ENCODE assay signal across 11 cellular contexts in genomic region chr17:57645950-57646686, GRCh38.
DNase-seq lines count a peak whose midpoint lies in the region; ATAC-seq and TF ChIP-seq lines count a peak whose summit lies in the region.
"Had no signal": no experiment of that assay in that cellular context is flagged by ENCODE, and none has a peak within 500 bp of the region (broad histone marks: within the 10 kb centered on the region; RNA-seq: fewer than 3 reads in every experiment).

No MANE protein-coding gene starts in this region.

- POLR2A ChIA-PET in CD8-positive, alpha-beta T cell (lab: Charles Lee) = no interaction called here
- POLR2A ChIA-PET in activated B cell treated with CpG ODN at 0.5 μM for 24 hours (lab: Charles Lee) = interaction anchor here (0.6 to 0.7 kb wide), 3 partner anchors 48 to 388 kb away, joined by 3 to 14 read pairs (median 6); no protein-coding TSS in a partner anchor

- H3K27me3 ChIP-seq in CD8-positive, alpha-beta T cell (ENCODE audit: insufficient read depth, low read length) = no peaks in the 10 kb centered on the region
- H3K27me3 ChIP-seq in prostate gland (replicated peaks; ENCODE audit: insufficient read depth) = no peaks in the 10 kb centered on the region

- WGBS in prostate gland = 94% methylated on average over 6 of the region's 6 CpGs

- no peak for TF ChIP-seq POLR2A in prostate gland (IDR thresholded peaks at IDR 0.05)

- no peak for DNase-seq in CD8-positive, alpha-beta T cell
- DNase-seq in HFFc6 = peak; percentile 10
- DNase-seq in activated B cell treated with CpG ODN at 0.5 μM for 24 hours = no peak
- peak; percentile 11 for DNase-seq in kidney tubule cell (ENCODE audit: low spot score)
- DNase-seq in prostate gland (ENCODE audit: low spot score) = no peak
- DNase-seq: amniotic stem cell, MM.1S had no signal

- H3K9me3 ChIP-seq in CD8-positive, alpha-beta T cell (ENCODE audit: low read length) = no peaks in the 10 kb centered on the region
- H3K9me3 ChIP-seq in prostate gland = no peaks in the 10 kb centered on the region

- intact Hi-C loops in CD8-positive, alpha-beta T cell (cut with DNase I, micrococcal nuclease) = no loop called here
- intact Hi-C loops in activated B cell treated with CpG ODN at 0.5 μM for 24 hours (cut with micrococcal nuclease) = no loop called here
- intact Hi-C loops in prostate gland (cut with DNase I) = no loop called here

- H3K27ac ChIP-seq in CD8-positive, alpha-beta T cell (ENCODE audit: low read depth, low read length) = no peak overlapping the region
- no peak overlapping the region for H3K27ac ChIP-seq in prostate gland

- peak overlapping the region; percentile 60 for H3K27ac Mint-ChIP-seq in CD8-positive, alpha-beta T cell
- no peak overlapping the region for H3K27ac Mint-ChIP-seq in HFFc6
- H3K27ac Mint-ChIP-seq in activated B cell treated with CpG ODN at 0.5 μM for 24 hours = no peak overlapping the region
- H3K27ac Mint-ChIP-seq: dendritic cell treated with granulocyte-macrophage colony-stimulating factor and Interleukin-4, amounts not matched to agents 40 ng/mL and 50 ng/mL, for 4 days had no signal

- H3K27me3 Mint-ChIP-seq in CD8-positive, alpha-beta T cell (ENCODE audit: low read depth) = no peaks in the 10 kb centered on the region
- H3K27me3 Mint-ChIP-seq in HFFc6 (ENCODE audit: insufficient read depth) (peaks cover 2% of the 10 kb centered on the region; the same call in 1 of the 2 replicates), activated B cell treated with CpG ODN at 0.5 μM for 24 hours (no peaks in the 10 kb centered on the region)
- H3K27me3 Mint-ChIP-seq: dendritic cell treated with granulocyte-macrophage colony-stimulating factor and Interleukin-4, amounts not matched to agents 40 ng/mL and 50 ng/mL, for 4 days had no signal

- no peaks in the 10 kb centered on the region for H3K9me3 Mint-ChIP-seq in CD8-positive, alpha-beta T cell
- no peaks in the 10 kb centered on the region for H3K9me3 Mint-ChIP-seq in HFFc6
- H3K9me3 Mint-ChIP-seq in activated B cell treated with CpG ODN at 0.5 μM for 24 hours = no peaks in the 10 kb centered on the region
- H3K9me3 Mint-ChIP-seq: CD14-positive monocyte; dendritic cell treated with granulocyte-macrophage colony-stimulating factor and Interleukin-4, amounts not matched to agents 40 ng/mL and 50 ng/mL, for 4 days had no signal

- no peak for TF ChIP-seq CTCF in CD8-positive, alpha-beta T cell (IDR thresholded peaks at IDR 0.05)
- no peak for TF ChIP-seq CTCF in HFFc6 (IDR thresholded peaks at IDR 0.05)
- TF ChIP-seq CTCF in activated B cell treated with CpG ODN at 0.5 μM for 24 hours (IDR thresholded peaks at IDR 0.05) = no peak
- TF ChIP-seq CTCF in prostate gland (IDR thresholded peaks at IDR 0.05) = no peak

- H3K4me1 Mint-ChIP-seq in CD8-positive, alpha-beta T cell (ENCODE audit: low read depth) = peaks cover 13% of the 10 kb centered on the region
- H3K4me1 Mint-ChIP-seq in HFFc6 (ENCODE audit: low read depth) (peaks cover 16% of the 10 kb centered on the region), activated B cell treated with CpG ODN at 0.5 μM for 24 hours (peaks cover 7% of the 10 kb centered on the region)
- H3K4me1 Mint-ChIP-seq: CD14-positive monocyte had no signal

- H3K36me3 ChIP-seq in CD8-positive, alpha-beta T cell (ENCODE audit: insufficient read depth, low read length) = no peaks in the 10 kb centered on the region
- no peaks in the 10 kb centered on the region for H3K36me3 ChIP-seq in prostate gland

- CTCF ChIA-PET in CD8-positive, alpha-beta T cell (lab: Charles Lee) = interaction anchor here (0.6 kb wide), 1 partner anchor 404 kb away, joined by 3 read pairs; no protein-coding TSS in a partner anchor
- CTCF ChIA-PET in activated B cell treated with CpG ODN at 0.5 μM for 24 hours (lab: Charles Lee) = interaction anchor here (1.9 kb wide), 1 partner anchor 49 kb away, joined by 5 read pairs; no protein-coding TSS in a partner anchor

- no peak overlapping the region for H3K4me3 ChIP-seq in CD8-positive, alpha-beta T cell (ENCODE audit: low read depth, low read length)
- H3K4me3 ChIP-seq in prostate gland = no peak overlapping the region

- peak; percentile 52 for ATAC-seq in CD8-positive, alpha-beta T cell
- ATAC-seq in activated B cell treated with CpG ODN at 0.5 μM for 24 hours (ENCODE audit: low read depth) (peak; percentile 40), GM21528 (IDR thresholded peaks at IDR 0.05; ENCODE audit: low FRiP score, unreplicated experiment) (no peak), SK-N-SH treated with all-trans-retinoic acid at 6 μM for 48 hours (no peak)

- peaks cover 26% of the 10 kb centered on the region for H3K36me3 Mint-ChIP-seq in CD8-positive, alpha-beta T cell
- H3K36me3 Mint-ChIP-seq in HFFc6 (ENCODE audit: low read depth) (0 out of 2 replicates have a peak, but pooled peaks cover 3% of the 10 kb centered on the region), activated B cell treated with CpG ODN at 0.5 μM for 24 hours (ENCODE audit: low read depth) (peaks cover 9% of the 10 kb centered on the region)

- H3K4me1 ChIP-seq in CD8-positive, alpha-beta T cell (ENCODE audit: insufficient read depth, low read length) = no peaks in the 10 kb centered on the region
- H3K4me1 ChIP-seq in prostate gland (replicated peaks) = no peaks in the 10 kb centered on the region

- H3K4me3 Mint-ChIP-seq in CD8-positive, alpha-beta T cell = no peak overlapping the region
- H3K4me3 Mint-ChIP-seq in HFFc6 (no peak overlapping the region), activated B cell treated with CpG ODN at 0.5 μM for 24 hours (no peak overlapping the region)
- H3K4me3 Mint-ChIP-seq: CD14-positive monocyte; dendritic cell treated with granulocyte-macrophage colony-stimulating factor and Interleukin-4, amounts not matched to agents 40 ng/mL and 50 ng/mL, for 4 days had no signal

TF ChIP-seq in SK-N-SH treated with all-trans-retinoic acid at 6 μM for 48 hours, 23 proteins besides CTCF, POLR2A, EP300 and RAD21:
- TF ChIP-seq ZC3H10 (CRISPR knock-in tag; IDR thresholded peaks at IDR 0.05) (no peak), POU6F1 (CRISPR knock-in tag; IDR thresholded peaks at IDR 0.05; ENCODE audit: borderline replicate concordance, low read depth) (no peak), ZNF70 (CRISPR knock-in tag; IDR thresholded peaks at IDR 0.05) (no peak), RARB (CRISPR knock-in tag; IDR thresholded peaks at IDR 0.05) (no peak), BACH2 (CRISPR knock-in tag; IDR thresholded peaks at IDR 0.05; ENCODE audit: borderline replicate concordance) (no peak)

Comparison
In these comparisons a context has a peak if more than half of its experiments do, and no peak if none do; other contexts are left out.
1. ATAC-seq: peak in CD8-positive, alpha-beta T cell (single experiment) and activated B cell treated with CpG ODN at 0.5 μM for 24 hours (single experiment); none in GM21528 (single experiment) and SK-N-SH treated with all-trans-retinoic acid at 6 μM for 48 hours (single experiment).
2. DNase-seq: peak in HFFc6 (single experiment) and kidney tubule cell (single experiment); none in CD8-positive, alpha-beta T cell (0 of 7), activated B cell treated with CpG ODN at 0.5 μM for 24 hours (single experiment) and prostate gland (single experiment).